Comparison of ENCODE assay signal across 1 cellular context in the genomic region with DNA sequence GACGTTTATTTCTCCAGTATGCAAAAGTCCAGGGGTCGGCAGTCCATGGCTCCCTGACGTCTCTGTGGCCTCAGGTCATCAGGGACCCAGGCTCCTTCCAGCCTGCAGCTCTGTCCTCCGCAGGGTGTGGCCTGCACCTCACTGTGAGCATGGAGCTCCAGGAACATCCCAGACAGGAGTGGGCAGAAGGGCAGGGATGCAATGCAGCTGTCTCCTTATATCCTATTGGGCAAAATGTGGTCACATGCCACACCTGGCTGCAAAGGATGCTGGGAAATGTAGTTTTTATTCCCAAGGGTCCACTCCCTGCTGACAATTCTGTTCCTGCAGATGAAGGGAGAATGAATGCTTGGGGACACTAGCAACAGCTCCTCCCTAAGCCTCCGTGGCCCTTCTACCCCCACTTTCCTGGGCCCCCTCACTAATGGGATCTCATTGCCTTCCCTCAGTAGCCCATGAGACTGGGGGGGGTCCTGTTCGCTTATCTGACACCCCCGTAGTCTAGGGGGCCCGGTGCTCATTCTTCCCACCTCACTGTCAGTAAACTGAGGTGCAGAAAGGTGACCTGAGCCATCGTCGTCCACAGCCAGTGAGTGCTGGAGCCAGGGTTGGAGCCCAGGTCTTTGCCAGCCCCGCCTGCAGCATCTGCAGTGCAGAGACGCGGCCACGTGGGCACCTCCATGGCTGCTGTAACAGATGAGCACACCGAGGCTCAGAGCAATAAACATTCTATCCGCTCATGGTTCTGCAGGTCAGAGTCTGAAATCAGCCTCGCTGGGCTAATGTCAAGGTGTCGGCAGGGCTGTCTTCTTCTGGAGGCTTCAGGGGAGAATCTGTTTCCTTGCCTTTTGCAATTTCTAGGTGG.
A peak's percentile ranks its signal among the peaks of the same experiment; 100 is the strongest.
TF ChIP-seq lines count a peak whose summit lies in the region.

No MANE protein-coding gene starts in this region.

TF ChIP-seq in HepG2, 621 proteins besides CTCF, POLR2A, EP300 and RAD21 (continued from another document):
- TF ChIP-seq ZNF143 (CRISPR knock-in tag; IDR thresholded peaks at IDR 0.05) (peak; percentile 96), SAP130 (CRISPR knock-in tag; IDR thresholded peaks at IDR 0.05; ENCODE audit: low read depth) (peak; percentile 21; the same call in 1 of the 2 replicates), ZNF788 (CRISPR knock-in tag; IDR thresholded peaks at IDR 0.05; ENCODE audit: borderline replicate concordance) (no peak), CREM (IDR thresholded peaks at IDR 0.05) (peak; percentile 26; the same call in 1 of the 2 replicates), CREM (CRISPR knock-in tag; IDR thresholded peaks at IDR 0.05) (no peak), CHD2 (IDR thresholded peaks at IDR 0.05; ENCODE audit: low read depth, low read length) (0 out of 2 replicates have a peak, but pooled peaks have one; percentile 35), FOXA3 (CRISPR knock-in tag; IDR thresholded peaks at IDR 0.05) (0 out of 2 replicates have a peak, but pooled peaks have one; percentile 22), ZC3H4 (CRISPR knock-in tag; IDR thresholded peaks at IDR 0.05; ENCODE audit: borderline replicate concordance) (no peak), ZNF670 (CRISPR knock-in tag; IDR thresholded peaks at IDR 0.05; ENCODE audit: borderline replicate concordance) (no peak), ZFX (CRISPR knock-in tag; IDR thresholded peaks at IDR 0.05; ENCODE audit: low read depth) (peak; percentile 22; the same call in 1 of the 2 replicates), RAD51 (IDR thresholded peaks at IDR 0.05; ENCODE audit: borderline replicate concordance) (peak; percentile 48; the same call in 1 of the 2 replicates), GABPB1 (CRISPR knock-in tag; IDR thresholded peaks at IDR 0.05) (peak; percentile 30; the same call in 1 of the 2 replicates), HCFC1 (IDR thresholded peaks at IDR 0.05; ENCODE audit: low read depth, low read length) (peak; percentile 92), SUZ12 (IDR thresholded peaks at IDR 0.05; ENCODE audit: low read depth, low read length) (peak; percentile 79), SALL1 (CRISPR knock-in tag; IDR thresholded peaks at IDR 0.05) (0 out of 2 replicates have a peak, but pooled peaks have one; percentile 26), NFYC (CRISPR knock-in tag; IDR thresholded peaks at IDR 0.05) (peak; percentile 91), BHLHE40 (IDR thresholded peaks at IDR 0.05; ENCODE audit: low read length) (0 out of 2 replicates have a peak, but pooled peaks have one; percentile 13), ZNF777 (CRISPR knock-in tag; IDR thresholded peaks at IDR 0.05) (0 out of 2 replicates have a peak, but pooled peaks have one; percentile 23), IRF2 (CRISPR knock-in tag; IDR thresholded peaks at IDR 0.05) (peak; percentile 77; the same call in 1 of the 2 replicates), THAP11 (CRISPR knock-in tag; IDR thresholded peaks at IDR 0.05) (peak; percentile 99), CBX5 (CRISPR knock-in tag; IDR thresholded peaks at IDR 0.05; ENCODE audit: borderline replicate concordance) (0 out of 2 replicates have a peak, but pooled peaks have one; percentile 22), ZNF501 (CRISPR knock-in tag; IDR thresholded peaks at IDR 0.05) (peak; percentile 22; the same call in 1 of the 2 replicates)
- TF ChIP-seq, protein P1, sequence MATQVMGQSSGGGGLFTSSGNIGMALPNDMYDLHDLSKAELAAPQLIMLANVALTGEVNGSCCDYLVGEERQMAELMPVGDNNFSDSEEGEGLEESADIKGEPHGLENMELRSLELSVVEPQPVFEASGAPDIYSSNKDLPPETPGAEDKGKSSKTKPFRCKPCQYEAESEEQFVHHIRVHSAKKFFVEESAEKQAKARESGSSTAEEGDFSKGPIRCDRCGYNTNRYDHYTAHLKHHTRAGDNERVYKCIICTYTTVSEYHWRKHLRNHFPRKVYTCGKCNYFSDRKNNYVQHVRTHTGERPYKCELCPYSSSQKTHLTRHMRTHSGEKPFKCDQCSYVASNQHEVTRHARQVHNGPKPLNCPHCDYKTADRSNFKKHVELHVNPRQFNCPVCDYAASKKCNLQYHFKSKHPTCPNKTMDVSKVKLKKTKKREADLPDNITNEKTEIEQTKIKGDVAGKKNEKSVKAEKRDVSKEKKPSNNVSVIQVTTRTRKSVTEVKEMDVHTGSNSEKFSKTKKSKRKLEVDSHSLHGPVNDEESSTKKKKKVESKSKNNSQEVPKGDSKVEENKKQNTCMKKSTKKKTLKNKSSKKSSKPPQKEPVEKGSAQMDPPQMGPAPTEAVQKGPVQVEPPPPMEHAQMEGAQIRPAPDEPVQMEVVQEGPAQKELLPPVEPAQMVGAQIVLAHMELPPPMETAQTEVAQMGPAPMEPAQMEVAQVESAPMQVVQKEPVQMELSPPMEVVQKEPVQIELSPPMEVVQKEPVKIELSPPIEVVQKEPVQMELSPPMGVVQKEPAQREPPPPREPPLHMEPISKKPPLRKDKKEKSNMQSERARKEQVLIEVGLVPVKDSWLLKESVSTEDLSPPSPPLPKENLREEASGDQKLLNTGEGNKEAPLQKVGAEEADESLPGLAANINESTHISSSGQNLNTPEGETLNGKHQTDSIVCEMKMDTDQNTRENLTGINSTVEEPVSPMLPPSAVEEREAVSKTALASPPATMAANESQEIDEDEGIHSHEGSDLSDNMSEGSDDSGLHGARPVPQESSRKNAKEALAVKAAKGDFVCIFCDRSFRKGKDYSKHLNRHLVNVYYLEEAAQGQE (IDR thresholded peaks at IDR 0.05; ENCODE audit: borderline replicate concordance in 1 of 2, low read depth in 1 of 2, low read length in 2 of 2), result no peak
- TF ChIP-seq, protein P2, sequence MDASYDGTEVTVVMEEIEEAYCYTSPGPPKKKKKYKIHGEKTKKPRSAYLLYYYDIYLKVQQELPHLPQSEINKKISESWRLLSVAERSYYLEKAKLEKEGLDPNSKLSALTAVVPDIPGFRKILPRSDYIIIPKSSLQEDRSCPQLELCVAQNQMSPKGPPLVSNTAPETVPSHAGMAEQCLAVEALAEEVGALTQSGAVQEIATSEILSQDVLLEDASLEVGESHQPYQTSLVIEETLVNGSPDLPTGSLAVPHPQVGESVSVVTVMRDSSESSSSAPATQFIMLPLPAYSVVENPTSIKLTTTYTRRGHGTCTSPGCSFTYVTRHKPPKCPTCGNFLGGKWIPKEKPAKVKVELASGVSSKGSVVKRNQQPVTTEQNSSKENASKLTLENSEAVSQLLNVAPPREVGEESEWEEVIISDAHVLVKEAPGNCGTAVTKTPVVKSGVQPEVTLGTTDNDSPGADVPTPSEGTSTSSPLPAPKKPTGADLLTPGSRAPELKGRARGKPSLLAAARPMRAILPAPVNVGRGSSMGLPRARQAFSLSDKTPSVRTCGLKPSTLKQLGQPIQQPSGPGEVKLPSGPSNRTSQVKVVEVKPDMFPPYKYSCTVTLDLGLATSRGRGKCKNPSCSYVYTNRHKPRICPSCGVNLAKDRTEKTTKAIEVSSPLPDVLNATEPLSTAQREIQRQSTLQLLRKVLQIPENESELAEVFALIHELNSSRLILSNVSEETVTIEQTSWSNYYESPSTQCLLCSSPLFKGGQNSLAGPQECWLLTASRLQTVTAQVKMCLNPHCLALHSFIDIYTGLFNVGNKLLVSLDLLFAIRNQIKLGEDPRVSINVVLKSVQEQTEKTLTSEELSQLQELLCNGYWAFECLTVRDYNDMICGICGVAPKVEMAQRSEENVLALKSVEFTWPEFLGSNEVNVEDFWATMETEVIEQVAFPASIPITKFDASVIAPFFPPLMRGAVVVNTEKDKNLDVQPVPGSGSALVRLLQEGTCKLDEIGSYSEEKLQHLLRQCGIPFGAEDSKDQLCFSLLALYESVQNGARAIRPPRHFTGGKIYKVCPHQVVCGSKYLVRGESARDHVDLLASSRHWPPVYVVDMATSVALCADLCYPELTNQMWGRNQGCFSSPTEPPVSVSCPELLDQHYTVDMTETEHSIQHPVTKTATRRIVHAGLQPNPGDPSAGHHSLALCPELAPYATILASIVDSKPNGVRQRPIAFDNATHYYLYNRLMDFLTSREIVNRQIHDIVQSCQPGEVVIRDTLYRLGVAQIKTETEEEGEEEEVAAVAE (CRISPR knock-in tag; IDR thresholded peaks at IDR 0.05; ENCODE audit: borderline replicate concordance), result peak; percentile 79; the same call in 1 of the 2 replicates
- TF ChIP-seq, protein P3, sequence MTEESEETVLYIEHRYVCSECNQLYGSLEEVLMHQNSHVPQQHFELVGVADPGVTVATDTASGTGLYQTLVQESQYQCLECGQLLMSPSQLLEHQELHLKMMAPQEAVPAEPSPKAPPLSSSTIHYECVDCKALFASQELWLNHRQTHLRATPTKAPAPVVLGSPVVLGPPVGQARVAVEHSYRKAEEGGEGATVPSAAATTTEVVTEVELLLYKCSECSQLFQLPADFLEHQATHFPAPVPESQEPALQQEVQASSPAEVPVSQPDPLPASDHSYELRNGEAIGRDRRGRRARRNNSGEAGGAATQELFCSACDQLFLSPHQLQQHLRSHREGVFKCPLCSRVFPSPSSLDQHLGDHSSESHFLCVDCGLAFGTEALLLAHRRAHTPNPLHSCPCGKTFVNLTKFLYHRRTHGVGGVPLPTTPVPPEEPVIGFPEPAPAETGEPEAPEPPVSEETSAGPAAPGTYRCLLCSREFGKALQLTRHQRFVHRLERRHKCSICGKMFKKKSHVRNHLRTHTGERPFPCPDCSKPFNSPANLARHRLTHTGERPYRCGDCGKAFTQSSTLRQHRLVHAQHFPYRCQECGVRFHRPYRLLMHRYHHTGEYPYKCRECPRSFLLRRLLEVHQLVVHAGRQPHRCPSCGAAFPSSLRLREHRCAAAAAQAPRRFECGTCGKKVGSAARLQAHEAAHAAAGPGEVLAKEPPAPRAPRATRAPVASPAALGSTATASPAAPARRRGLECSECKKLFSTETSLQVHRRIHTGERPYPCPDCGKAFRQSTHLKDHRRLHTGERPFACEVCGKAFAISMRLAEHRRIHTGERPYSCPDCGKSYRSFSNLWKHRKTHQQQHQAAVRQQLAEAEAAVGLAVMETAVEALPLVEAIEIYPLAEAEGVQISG (CRISPR knock-in tag; IDR thresholded peaks at IDR 0.05), result peak; percentile 53
- TF ChIP-seq, protein P4, sequence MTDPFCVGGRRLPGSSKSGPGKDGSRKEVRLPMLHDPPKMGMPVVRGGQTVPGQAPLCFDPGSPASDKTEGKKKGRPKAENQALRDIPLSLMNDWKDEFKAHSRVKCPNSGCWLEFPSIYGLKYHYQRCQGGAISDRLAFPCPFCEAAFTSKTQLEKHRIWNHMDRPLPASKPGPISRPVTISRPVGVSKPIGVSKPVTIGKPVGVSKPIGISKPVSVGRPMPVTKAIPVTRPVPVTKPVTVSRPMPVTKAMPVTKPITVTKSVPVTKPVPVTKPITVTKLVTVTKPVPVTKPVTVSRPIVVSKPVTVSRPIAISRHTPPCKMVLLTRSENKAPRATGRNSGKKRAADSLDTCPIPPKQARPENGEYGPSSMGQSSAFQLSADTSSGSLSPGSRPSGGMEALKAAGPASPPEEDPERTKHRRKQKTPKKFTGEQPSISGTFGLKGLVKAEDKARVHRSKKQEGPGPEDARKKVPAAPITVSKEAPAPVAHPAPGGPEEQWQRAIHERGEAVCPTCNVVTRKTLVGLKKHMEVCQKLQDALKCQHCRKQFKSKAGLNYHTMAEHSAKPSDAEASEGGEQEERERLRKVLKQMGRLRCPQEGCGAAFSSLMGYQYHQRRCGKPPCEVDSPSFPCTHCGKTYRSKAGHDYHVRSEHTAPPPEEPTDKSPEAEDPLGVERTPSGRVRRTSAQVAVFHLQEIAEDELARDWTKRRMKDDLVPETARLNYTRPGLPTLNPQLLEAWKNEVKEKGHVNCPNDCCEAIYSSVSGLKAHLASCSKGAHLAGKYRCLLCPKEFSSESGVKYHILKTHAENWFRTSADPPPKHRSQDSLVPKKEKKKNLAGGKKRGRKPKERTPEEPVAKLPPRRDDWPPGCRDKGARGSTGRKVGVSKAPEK (CRISPR knock-in tag; IDR thresholded peaks at IDR 0.05; ENCODE audit: borderline replicate concordance), result no peak
- TF ChIP-seq, protein P5, sequence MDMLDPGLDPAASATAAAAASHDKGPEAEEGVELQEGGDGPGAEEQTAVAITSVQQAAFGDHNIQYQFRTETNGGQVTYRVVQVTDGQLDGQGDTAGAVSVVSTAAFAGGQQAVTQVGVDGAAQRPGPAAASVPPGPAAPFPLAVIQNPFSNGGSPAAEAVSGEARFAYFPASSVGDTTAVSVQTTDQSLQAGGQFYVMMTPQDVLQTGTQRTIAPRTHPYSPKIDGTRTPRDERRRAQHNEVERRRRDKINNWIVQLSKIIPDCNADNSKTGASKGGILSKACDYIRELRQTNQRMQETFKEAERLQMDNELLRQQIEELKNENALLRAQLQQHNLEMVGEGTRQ (IDR thresholded peaks at IDR 0.05; ENCODE audit: low read depth, low read length), result peak; percentile 97
- TF ChIP-seq, protein P5 (CRISPR knock-in tag; IDR thresholded peaks at IDR 0.05; ENCODE audit: borderline replicate concordance), result peak; percentile 97; the same call in 1 of the 2 replicates
- TF ChIP-seq, protein P6, sequence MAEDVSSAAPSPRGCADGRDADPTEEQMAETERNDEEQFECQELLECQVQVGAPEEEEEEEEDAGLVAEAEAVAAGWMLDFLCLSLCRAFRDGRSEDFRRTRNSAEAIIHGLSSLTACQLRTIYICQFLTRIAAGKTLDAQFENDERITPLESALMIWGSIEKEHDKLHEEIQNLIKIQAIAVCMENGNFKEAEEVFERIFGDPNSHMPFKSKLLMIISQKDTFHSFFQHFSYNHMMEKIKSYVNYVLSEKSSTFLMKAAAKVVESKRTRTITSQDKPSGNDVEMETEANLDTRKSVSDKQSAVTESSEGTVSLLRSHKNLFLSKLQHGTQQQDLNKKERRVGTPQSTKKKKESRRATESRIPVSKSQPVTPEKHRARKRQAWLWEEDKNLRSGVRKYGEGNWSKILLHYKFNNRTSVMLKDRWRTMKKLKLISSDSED (CRISPR knock-in tag; IDR thresholded peaks at IDR 0.05), result no peak
TF ChIP-seq in HepG2: peak in this region for 22.
